In genomic region chr6:79841577-79842381, GRCh38 we compare ENCODE assay signal across 9 cellular contexts.
DNase-seq lines count a peak whose midpoint lies in the region; ATAC-seq and TF ChIP-seq lines count a peak whose summit lies in the region.
"Had no signal": no experiment of that assay in that cellular context is flagged by ENCODE, and none has a peak within 500 bp of the region (broad histone marks: within the 10 kb centered on the region; RNA-seq: fewer than 3 reads in every experiment).

No MANE protein-coding gene starts in this region.

- H3K27me3 ChIP-seq in ovary, result no peaks in the 10 kb centered on the region
- H3K27me3 ChIP-seq: neutrophil had no signal

- peak; percentile 30 for TF ChIP-seq CTCF in GM12873 (IDR thresholded peaks at IDR 0.05; ENCODE audit: insufficient read depth, low read depth, low read length, missing control alignments)
- TF ChIP-seq CTCF in ovary (IDR thresholded peaks at IDR 0.05), result no peak

- no peak for DNase-seq in NCI-H1105 treated with DMSO at 0.1 percent for 48 hours (lab: John Stamatoyannopoulos, UW)
- no peak for DNase-seq in stimulated activated CD4-positive, alpha-beta T cell treated with anti-CD3 and anti-CD28 coated beads, Interleukin-4, amount 100 ng/mL, for 4 hours
- DNase-seq in ovary, result no peak
- DNase-seq in left colon, result no peak

- no peaks in the 10 kb centered on the region for H3K9me3 ChIP-seq in ovary
- H3K9me3 ChIP-seq: neutrophil had no signal

- H3K27ac Mint-ChIP-seq in activated T-helper 17 cell treated with anti-CD3 and anti-CD28 coated beads, Interleukin-2, amount 50 U/mL, for 72 hours, result no peak overlapping the region

- ATAC-seq in GM21360 (IDR thresholded peaks at IDR 0.05; ENCODE audit: unreplicated experiment), result peak; percentile 45
- peak; percentile 40 for ATAC-seq in HG03378 (IDR thresholded peaks at IDR 0.05; ENCODE audit: unreplicated experiment)
- ATAC-seq in activated T-helper 17 cell treated with anti-CD3 and anti-CD28 coated beads, Interleukin-2, amount 50 U/mL, for 72 hours (replicated peaks), result peak; percentile 5
- ATAC-seq in left colon, result no peak

- H3K27me3 Mint-ChIP-seq in activated T-helper 17 cell treated with anti-CD3 and anti-CD28 coated beads, Interleukin-2, amount 50 U/mL, for 72 hours, result peaks cover 10% of the 10 kb centered on the region

- 66 to 79% (median 72%) methylated on average over 4 of the region's 4 CpGs for WGBS in ovary, 3 donors

- H3K27ac ChIP-seq in ovary, result no peak overlapping the region
- H3K27ac ChIP-seq: neutrophil had no signal

- no peaks in the 10 kb centered on the region for H3K4me1 Mint-ChIP-seq in activated T-helper 17 cell treated with anti-CD3 and anti-CD28 coated beads, Interleukin-2, amount 50 U/mL, for 72 hours

- no peaks in the 10 kb centered on the region for H3K36me3 ChIP-seq in ovary
- H3K36me3 ChIP-seq: neutrophil had no signal

- no peak for TF ChIP-seq EP300 in ovary (IDR thresholded peaks at IDR 0.05)

- H3K4me3 ChIP-seq in ovary, result no peak overlapping the region

- peaks cover 3% of the 10 kb centered on the region for H3K9me3 Mint-ChIP-seq in activated T-helper 17 cell treated with anti-CD3 and anti-CD28 coated beads, Interleukin-2, amount 50 U/mL, for 72 hours

- intact Hi-C loops in ovary (cut with DNase I) (no loop called here), left colon (cut with DNase I, micrococcal nuclease) (no loop called here)

- no peak for TF ChIP-seq POLR2A in ovary (IDR thresholded peaks at IDR 0.05)

- H3K4me3 Mint-ChIP-seq in activated T-helper 17 cell treated with anti-CD3 and anti-CD28 coated beads, Interleukin-2, amount 50 U/mL, for 72 hours, result no peak overlapping the region

- no peaks in the 10 kb centered on the region for H3K36me3 Mint-ChIP-seq in activated T-helper 17 cell treated with anti-CD3 and anti-CD28 coated beads, Interleukin-2, amount 50 U/mL, for 72 hours (ENCODE audit: low read depth)

- H3K4me1 ChIP-seq in ovary (ENCODE audit: insufficient read depth), result no peaks in the 10 kb centered on the region
